In genomic region chr3:133910422-133910821, GRCh38 we compare ENCODE assay signal across 17 cellular contexts. TPM values are rescaled to one million over a fixed set of nuclear protein-coding genes. Genes with fewer than 3 reads are reported as not detected.
DNase-seq lines count a peak whose midpoint lies in the region; ATAC-seq, FAIRE-seq and TF ChIP-seq lines count a peak whose summit lies in the region.
"Had no signal": no experiment of that assay in that cellular context is flagged by ENCODE, and none has a peak within 500 bp of the region (broad histone marks: within the 10 kb centered on the region; RNA-seq: fewer than 3 reads in every experiment).

No MANE protein-coding gene starts in this region.

- TF ChIP-seq CTCF in HFFc6 (IDR thresholded peaks at IDR 0.05) (peak; percentile 51; the same call in 1 of the 2 replicates), bronchial epithelial cell (IDR thresholded peaks at IDR 0.05; ENCODE audit: insufficient read depth, low read length, severe bottlenecking) (peak; percentile 21), nephron progenitor cell (IDR thresholded peaks at IDR 0.05) (peak; percentile 20)

- intact Hi-C loops in left colon (cut with DNase I, micrococcal nuclease): no loop called here
- intact Hi-C loops in activated T-helper 2 cell treated with anti-CD3 and anti-CD28 coated beads, Interferon-gamma antibody, Interleukin-2, Interleukin-4, amounts not matched to agents 10 μg/mL and 5 μg/mL and 100 μg/mL, durations not matched to agents 14 hours and 24 hours and 36 hours (cut with micrococcal nuclease): no loop called here

- H3K4me3 Mint-ChIP-seq in HFFc6 (no peak overlapping the region), nephron progenitor cell (no peak overlapping the region)
- H3K4me3 Mint-ChIP-seq in activated T-helper 2 cell treated with anti-CD3 and anti-CD28 coated beads, Interferon-gamma antibody, Interleukin-2, Interleukin-4, amounts not matched to agents 10 μg/mL and 5 μg/mL and 100 μg/mL, durations not matched to agents 14 hours and 24 hours and 36 hours (ENCODE audit: low read depth): no peak overlapping the region
- H3K4me3 Mint-ChIP-seq: CD4-positive, alpha-beta memory T cell; IgD-negative memory B cell had no signal

- no peak for FAIRE-seq in bronchial epithelial cell (lab: Jason Lieb, UNC)
- FAIRE-seq: G401.6 had no signal

- H3K27me3 ChIP-seq in bronchial epithelial cell (ENCODE audit: control insufficient read depth, insufficient read depth, low read length): no peaks in the 10 kb centered on the region
- H3K27me3 ChIP-seq: testis had no signal

- DNase-seq in D341Med (ENCODE audit: low spot score) (peak; percentile 40), HFFc6 (no peak), bronchial epithelial cell (ENCODE audit: low read depth) (no peak), nephron progenitor cell (no peak), left colon (no peak)
- no peak for DNase-seq in activated T-helper 2 cell treated with anti-CD3 and anti-CD28 coated beads, Interferon-gamma antibody, Interleukin-2, Interleukin-4, amounts not matched to agents 10 μg/mL and 5 μg/mL and 100 μg/mL, durations not matched to agents 14 hours and 24 hours and 36 hours (ENCODE audit: low spot score)
- DNase-seq: activated CD4-positive, alpha-beta T cell treated with anti-CD3 and anti-CD28 coated beads for 1 hour; activated naive CD4-positive, alpha-beta T cell treated with anti-CD3 and anti-CD28 coated beads, Interleukin-2, amount 50 U/mL, for 16 hours; CD4-positive, alpha-beta memory T cell; NCI-H146; NCI-H510A treated with DMSO at 0.1 percent for 48 hours; T-helper 1 cell; testis had no signal

- H3K4me1 Mint-ChIP-seq in HFFc6 (ENCODE audit: low read depth) (no peaks in the 10 kb centered on the region), nephron progenitor cell (no peaks in the 10 kb centered on the region)
- H3K4me1 Mint-ChIP-seq in activated T-helper 2 cell treated with anti-CD3 and anti-CD28 coated beads, Interferon-gamma antibody, Interleukin-2, Interleukin-4, amounts not matched to agents 10 μg/mL and 5 μg/mL and 100 μg/mL, durations not matched to agents 14 hours and 24 hours and 36 hours (ENCODE audit: low read depth): no peaks in the 10 kb centered on the region
- H3K4me1 Mint-ChIP-seq: CD4-positive, alpha-beta memory T cell; IgD-negative memory B cell had no signal

- no peaks in the 10 kb centered on the region for H3K36me3 Mint-ChIP-seq in HFFc6 (ENCODE audit: low read depth)
- H3K36me3 Mint-ChIP-seq in nephron progenitor cell (ENCODE audit: low read depth): no peaks in the 10 kb centered on the region
- H3K36me3 Mint-ChIP-seq in activated T-helper 2 cell treated with anti-CD3 and anti-CD28 coated beads, Interferon-gamma antibody, Interleukin-2, Interleukin-4, amounts not matched to agents 10 μg/mL and 5 μg/mL and 100 μg/mL, durations not matched to agents 14 hours and 24 hours and 36 hours (ENCODE audit: low read depth): no peaks in the 10 kb centered on the region
- H3K36me3 Mint-ChIP-seq: CD4-positive, alpha-beta memory T cell; IgD-negative memory B cell had no signal

- H3K27ac Mint-ChIP-seq in HFFc6 (no peak overlapping the region), nephron progenitor cell (no peak overlapping the region)
- no peak overlapping the region for H3K27ac Mint-ChIP-seq in activated T-helper 2 cell treated with anti-CD3 and anti-CD28 coated beads, Interferon-gamma antibody, Interleukin-2, Interleukin-4, amounts not matched to agents 10 μg/mL and 5 μg/mL and 100 μg/mL, durations not matched to agents 14 hours and 24 hours and 36 hours
- H3K27ac Mint-ChIP-seq: CD4-positive, alpha-beta memory T cell; IgD-negative memory B cell had no signal

- ATAC-seq in left colon (no peak), GM19452 (IDR thresholded peaks at IDR 0.05; ENCODE audit: unreplicated experiment) (no peak), GM21515 (IDR thresholded peaks at IDR 0.05; ENCODE audit: unreplicated experiment) (no peak)

- H3K9me3 Mint-ChIP-seq in HFFc6 (no peaks in the 10 kb centered on the region), nephron progenitor cell (no peaks in the 10 kb centered on the region)
- H3K9me3 Mint-ChIP-seq in activated T-helper 2 cell treated with anti-CD3 and anti-CD28 coated beads, Interferon-gamma antibody, Interleukin-2, Interleukin-4, amounts not matched to agents 10 μg/mL and 5 μg/mL and 100 μg/mL, durations not matched to agents 14 hours and 24 hours and 36 hours: no peaks in the 10 kb centered on the region
- H3K9me3 Mint-ChIP-seq: CD4-positive, alpha-beta memory T cell; IgD-negative memory B cell had no signal

- H3K36me3 ChIP-seq in bronchial epithelial cell (ENCODE audit: control insufficient read depth, insufficient read depth, low read length): no peaks in the 10 kb centered on the region

- H3K4me3 ChIP-seq in bronchial epithelial cell (ENCODE audit: low read depth, low read length): no peak overlapping the region
- H3K4me3 ChIP-seq: testis had no signal

- peaks cover 7% of the 10 kb centered on the region; the same call in 1 of the 2 replicates for H3K27me3 Mint-ChIP-seq in HFFc6 (ENCODE audit: insufficient read depth)
- peaks cover 14% of the 10 kb centered on the region for H3K27me3 Mint-ChIP-seq in nephron progenitor cell (ENCODE audit: low read depth, poor library complexity)
- H3K27me3 Mint-ChIP-seq in activated T-helper 2 cell treated with anti-CD3 and anti-CD28 coated beads, Interferon-gamma antibody, Interleukin-2, Interleukin-4, amounts not matched to agents 10 μg/mL and 5 μg/mL and 100 μg/mL, durations not matched to agents 14 hours and 24 hours and 36 hours (ENCODE audit: low read depth): peaks cover 15% of the 10 kb centered on the region

RNA-seq across cellular contexts. Expression of gene RAB6B, which starts 14.7 kb away (rescaled TPM):
- total RNA-seq in HFFc6 (2021; fragmentation: NEBNext Ultra II Directional; extraction: Animal tissue kit (Norgen Biotek cat#: 25700)): 1 to 10 TPM; 1.6 to 5.4 (median 2.1) TPM
- under 0.01 and 0.13 TPM in 2 replicates for total RNA-seq in bronchial epithelial cell
- 1 to 10 TPM; 3.3 to 8.3 TPM for total RNA-seq in left colon
- 4.6 and 7.6 TPM in 2 replicates for total RNA-seq in activated T-helper 2 cell treated with anti-CD3 and anti-CD28 coated beads, Interferon-gamma antibody, Interleukin-2, Interleukin-4, amounts not matched to agents 10 μg/mL and 5 μg/mL and 100 μg/mL, durations not matched to agents 14 hours and 24 hours and 36 hours
